Comparison of ENCODE assay signal across 8 cellular contexts in the genomic region with DNA sequence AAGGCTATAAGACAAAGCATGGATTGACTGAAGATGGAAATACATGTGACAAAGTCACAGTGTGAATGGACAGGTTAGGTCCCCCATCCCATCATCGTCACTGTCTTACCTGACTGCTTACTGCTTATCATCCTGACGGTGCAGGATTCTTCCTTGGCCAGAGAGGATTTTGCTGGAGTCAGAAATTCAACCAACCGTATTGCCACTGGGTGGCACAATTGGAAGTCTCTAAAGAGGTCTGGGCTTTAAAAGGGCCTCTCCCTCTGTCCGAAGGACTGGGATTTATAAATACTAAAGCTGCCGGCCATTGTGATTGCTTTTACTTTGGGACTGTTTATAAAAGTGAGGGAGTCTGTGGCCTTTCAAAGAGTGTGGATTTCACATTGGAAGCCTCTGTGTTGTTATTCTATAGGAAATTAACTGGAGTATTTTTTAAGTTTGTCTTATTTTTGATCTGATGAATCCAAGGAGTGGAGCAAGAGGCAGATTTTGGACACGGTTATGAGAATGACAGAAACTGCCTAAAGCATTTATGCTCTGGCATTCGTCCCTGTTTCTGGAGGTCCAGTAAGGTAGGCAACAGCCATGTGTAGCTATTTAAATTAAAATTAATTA.
DNase-seq lines count a peak whose midpoint lies in the region; ATAC-seq, FAIRE-seq and TF ChIP-seq lines count a peak whose summit lies in the region.

No MANE protein-coding gene starts in this region.

- no peaks in the 10 kb centered on the region for H3K79me2 ChIP-seq in keratinocyte (ENCODE audit: control insufficient read depth, insufficient read depth, low read length)

- H3K9me3 ChIP-seq in keratinocyte (ENCODE audit: control insufficient read depth, low read depth, low read length) (no peaks in the 10 kb centered on the region), upper lobe of right lung (no peaks in the 10 kb centered on the region)

- H3K4me2 ChIP-seq in keratinocyte (ENCODE audit: control insufficient read depth, extremely low read depth, insufficient read depth, low read depth, low read length), result no peak overlapping the region

- no peaks in the 10 kb centered on the region for H3K36me3 ChIP-seq in H7 (replicated peaks; ENCODE audit: control insufficient read depth, insufficient read depth, low read length)
- H3K36me3 ChIP-seq in keratinocyte (ENCODE audit: control insufficient read depth in 2 of 2, extremely low read depth in 1 of 2, insufficient read depth in 2 of 2, low read length in 2 of 2), result no peaks in the 10 kb centered on the region
- no peaks in the 10 kb centered on the region for H3K36me3 ChIP-seq in upper lobe of right lung

- peak; percentile 89 for FAIRE-seq in keratinocyte (lab: Jason Lieb, UNC)

- no peak overlapping the region for H3K27ac ChIP-seq in keratinocyte (ENCODE audit: control insufficient read depth, insufficient read depth, low read length)
- no peak overlapping the region for H3K27ac ChIP-seq in upper lobe of right lung

- no peak overlapping the region for H3K9ac ChIP-seq in keratinocyte (ENCODE audit: control insufficient read depth, extremely low read depth, insufficient read depth, low read length)

- H3K9me1 ChIP-seq in keratinocyte (ENCODE audit: control insufficient read depth, extremely low read depth, insufficient read depth, low read length), result no peaks in the 10 kb centered on the region

- DNase-seq in H7, result peak; percentile 51
- peak; percentile 72 for DNase-seq in NCI-H226
- peak; percentile 17 for DNase-seq in brain pericyte (ENCODE audit: low read depth, low spot score)
- DNase-seq in keratinocyte (ENCODE audit: low read depth, low spot score), result no peak
- no peak for DNase-seq in upper lobe of right lung

- H3K4me1 ChIP-seq in keratinocyte (ENCODE audit: control insufficient read depth, extremely low read depth, insufficient read depth, low read length), result peaks cover 4% of the 10 kb centered on the region
- no peaks in the 10 kb centered on the region for H3K4me1 ChIP-seq in upper lobe of right lung

- H3K4me3 ChIP-seq in H7 (ENCODE audit: insufficient read depth, low read depth, low read length) (no peak overlapping the region), keratinocyte (ENCODE audit: control insufficient read depth in 2 of 3, extremely low read depth in 1 of 3, insufficient read depth in 2 of 3, low read depth in 1 of 3, low read length in 3 of 3) (no peak overlapping the region), upper lobe of right lung (no peak overlapping the region)

- intact Hi-C loops in upper lobe of right lung (cut with DNase I), result no loop called here

- no peaks in the 10 kb centered on the region for H4K20me1 ChIP-seq in keratinocyte (ENCODE audit: control insufficient read depth, extremely low read depth, insufficient read depth, low read length)

- dilution Hi-C loops in keratinocyte (cut with MboI; ENCODE audit: extremely low pct_ligation_motif_present, low sequenced_read_pairs), result no loop called here

- ATAC-seq in upper lobe of right lung (peak; percentile 67), HG03025 (IDR thresholded peaks at IDR 0.05; ENCODE audit: low FRiP score, unreplicated experiment) (no peak), GM19035 (IDR thresholded peaks at IDR 0.05; ENCODE audit: unreplicated experiment) (no peak), GM18907 (IDR thresholded peaks at IDR 0.05; ENCODE audit: unreplicated experiment) (no peak)

- TF ChIP-seq CTCF in keratinocyte (optimal IDR thresholded peaks at IDR 0.05 in 1 of 3, IDR thresholded peaks at IDR 0.05 in 1 of 3, conservative IDR thresholded peaks at IDR 0.05 in 1 of 3; ENCODE audit: extremely low read depth in 1 of 3, insufficient read depth in 2 of 3, low read length in 3 of 3) (peak; percentile 51 to 61 (median 53)), upper lobe of right lung (IDR thresholded peaks at IDR 0.05) (peak; percentile 50)

- H3K27me3 ChIP-seq in H7 (ENCODE audit: control insufficient read depth, insufficient read depth, low read length) (no peaks in the 10 kb centered on the region), keratinocyte (ENCODE audit: control insufficient read depth, extremely low read depth, insufficient read depth, low read length) (no peaks in the 10 kb centered on the region), upper lobe of right lung (no peaks in the 10 kb centered on the region)

- no peak overlapping the region for H2AFZ ChIP-seq in keratinocyte (ENCODE audit: control insufficient read depth, low read length)

Comparison
In these comparisons a context has a peak if more than half of its experiments do, and no peak if none do; other contexts are left out.
1. DNase-seq: peak in H7 (single experiment), NCI-H226 (single experiment) and brain pericyte (single experiment); none in keratinocyte (single experiment) and upper lobe of right lung (single experiment).